Comparison of ENCODE assay signal across 19 cellular contexts in the genomic region with DNA sequence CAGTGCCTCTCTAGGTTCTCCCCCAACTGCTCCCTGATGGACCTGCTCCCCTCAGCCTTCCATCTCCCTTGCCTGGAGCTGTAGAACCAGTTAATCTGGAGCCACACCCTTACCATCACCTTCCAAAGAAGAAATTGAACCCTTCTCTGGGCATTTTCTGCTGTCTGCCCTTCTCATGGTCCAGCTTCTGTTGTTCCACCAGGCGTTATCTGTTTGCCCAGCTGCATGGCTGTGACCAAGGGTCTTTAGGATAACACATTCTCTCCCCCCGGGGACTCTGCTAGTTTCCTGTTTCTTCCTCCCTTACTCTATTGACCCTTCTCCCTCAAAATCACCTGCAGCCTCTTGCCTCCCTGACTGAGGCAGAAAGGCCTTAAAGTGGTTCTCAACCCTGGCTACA. TPM values are rescaled to one million over a fixed set of nuclear protein-coding genes. Genes with fewer than 3 reads are reported as not detected.
DNase-seq lines count a peak whose midpoint lies in the region; ATAC-seq, FAIRE-seq and TF ChIP-seq lines count a peak whose summit lies in the region.
"Had no signal": no experiment of that assay in that cellular context is flagged by ENCODE, and none has a peak within 500 bp of the region (broad histone marks: within the 10 kb centered on the region; RNA-seq: fewer than 3 reads in every experiment).

No MANE protein-coding gene starts in this region.

- TF ChIP-seq RAD21 in HepG2 (CRISPR knock-in tag; IDR thresholded peaks at IDR 0.05): no peak

- peak overlapping the region; percentile 29 for H3K4me3 Mint-ChIP-seq in astrocyte (ENCODE audit: unreplicated experiment)
- H3K4me3 Mint-ChIP-seq in memory B cell: no peak overlapping the region
- no peak overlapping the region for H3K4me3 Mint-ChIP-seq in chondrocyte (ENCODE audit: unreplicated experiment)
- H3K4me3 Mint-ChIP-seq: GM23338 had no signal

- FAIRE-seq in astrocyte (lab: Jason Lieb, UNC) (no peak), HepG2 (lab: Jason Lieb, UNC) (no peak)

- POLR2A ChIA-PET in HepG2 (lab: Yijun Ruan, JAX): no interaction called here

- H2AFZ ChIP-seq in astrocyte (ENCODE audit: low read depth, low read length) (no peak overlapping the region), HepG2 (ENCODE audit: low read length) (no peak overlapping the region)
- H2AFZ ChIP-seq: GM23338 had no signal

- H3K9ac ChIP-seq in astrocyte (ENCODE audit: low read length) (no peak overlapping the region), HepG2 (ENCODE audit: insufficient read depth, low read depth, low read length) (no peak overlapping the region)

- no peak for ATAC-seq in memory B cell (ENCODE audit: low read depth)
- no peak for ATAC-seq in HepG2
- ATAC-seq: GM23338 had no signal

- CTCF ChIA-PET in HepG2 (lab: Yijun Ruan, JAX; ENCODE audit: low intra/inter-chr PET ratio, low total read pairs): no interaction called here

- in situ Hi-C loops in HepG2 (cut with HindIII; ENCODE audit: extremely low pct_ligation_motif_present, low pct_unique_long_range_greater_than_20kb): no loop called here

- DNase-seq in COLO668 (lab: John Stamatoyannopoulos, UW; ENCODE audit: unreplicated experiment) (peak; percentile 12), GM20000 (ENCODE audit: low spot score) (peak; percentile 6), astrocyte (ENCODE audit: low read depth) (no peak), memory B cell (ENCODE audit: low spot score in 2 of 2) (no peak), NCI-H2081 treated with DMSO at 0.1 percent for 48 hours (lab: John Stamatoyannopoulos, UW) (no peak), chondrocyte (ENCODE audit: low spot score) (no peak), HuH-7.5 (ENCODE audit: low spot score) (no peak), HepG2 (ENCODE audit: low spot score) (no peak)
- DNase-seq: BE2C; CD4-positive, alpha-beta memory T cell; GF-D8; Karpas-422; MM.1S; NCI-H1105 treated with DMSO at 0.1 percent for 48 hours; NCI-H2081; NCI-H2227 treated with DMSO at 0.1 percent for 48 hours; NCI-H526 had no signal

- 18% methylated on average over 2 of the region's 2 CpGs for WGBS in HepG2 (ENCODE audit: low lambda C conversion rate)

- H3K27me3 ChIP-seq in astrocyte (ENCODE audit: insufficient read depth, low read length) (no peaks in the 10 kb centered on the region), HepG2 (ENCODE audit: control insufficient read depth in 1 of 2, insufficient read depth in 2 of 2, low read length in 2 of 2) (no peaks in the 10 kb centered on the region)
- H3K27me3 ChIP-seq: BE2C had no signal

- no peaks in the 10 kb centered on the region for H3K79me2 ChIP-seq in astrocyte (ENCODE audit: insufficient read depth, low read length)
- no peaks in the 10 kb centered on the region for H3K79me2 ChIP-seq in HepG2 (ENCODE audit: insufficient read depth, low read length)

- BruUV-seq in HepG2 (replicated peaks; lab: Mats Ljungman, UMichigan): no TSS peak

- H3K36me3 Mint-ChIP-seq in astrocyte (ENCODE audit: low read depth, unreplicated experiment) (no peaks in the 10 kb centered on the region), memory B cell (no peaks in the 10 kb centered on the region), chondrocyte (ENCODE audit: low read depth) (peaks cover 2% of the 10 kb centered on the region)

- TF ChIP-seq CTCF in GM20000 (IDR thresholded peaks at IDR 0.05; ENCODE audit: extremely low read depth, missing control alignments) (no peak), astrocyte (IDR thresholded peaks at IDR 0.05; ENCODE audit: insufficient read depth, low read depth, low read length) (no peak), chondrocyte (IDR thresholded peaks at IDR 0.05) (no peak), HepG2 (CRISPR knock-in tag; IDR thresholded peaks at IDR 0.05) (no peak)

- H3K4me1 ChIP-seq in astrocyte (ENCODE audit: insufficient read depth, low read length) (peaks cover 17% of the 10 kb centered on the region), HepG2 (ENCODE audit: insufficient read depth, low read length) (peaks cover 14% of the 10 kb centered on the region)
- H3K4me1 ChIP-seq: BE2C had no signal

- no peak overlapping the region for H3K27ac ChIP-seq in astrocyte (ENCODE audit: low read depth, low read length)
- H3K27ac ChIP-seq in HepG2 (ENCODE audit: extremely low read length, insufficient read depth, low read length): no peak overlapping the region
- H3K27ac ChIP-seq: SK-N-MC had no signal

- H3K9me3 ChIP-seq in astrocyte (ENCODE audit: insufficient read depth, low read depth, low read length) (no peaks in the 10 kb centered on the region), HepG2 (ENCODE audit: low read length) (no peaks in the 10 kb centered on the region)
- H3K9me3 ChIP-seq: BE2C had no signal

- no peak overlapping the region for H3K4me2 ChIP-seq in astrocyte (ENCODE audit: low read length)
- no peak overlapping the region for H3K4me2 ChIP-seq in HepG2 (ENCODE audit: low read depth, low read length)
- H3K4me2 ChIP-seq: GM23338 had no signal

- TF ChIP-seq POLR2A in HepG2 (IDR thresholded peaks at IDR 0.05; ENCODE audit: insufficient read depth in 1 of 2, low read depth in 2 of 2, low read length in 2 of 2): no peak

- H3K27ac Mint-ChIP-seq in astrocyte (ENCODE audit: unreplicated experiment) (no peak overlapping the region), memory B cell (peak overlapping the region; percentile 49), chondrocyte (ENCODE audit: unreplicated experiment) (no peak overlapping the region)
- H3K27ac Mint-ChIP-seq: GM23338 had no signal

- peaks cover 37% of the 10 kb centered on the region for H3K27me3 Mint-ChIP-seq in astrocyte (ENCODE audit: low read depth, unreplicated experiment)
- H3K27me3 Mint-ChIP-seq in memory B cell: peaks cover 2% of the 10 kb centered on the region
- peaks cover 10% of the 10 kb centered on the region for H3K27me3 Mint-ChIP-seq in chondrocyte (ENCODE audit: low read depth)

- H3K36me3 ChIP-seq in astrocyte (ENCODE audit: insufficient read depth, low read length): no peaks in the 10 kb centered on the region
- H3K36me3 ChIP-seq in HepG2 (replicated peaks in 1 of 2; ENCODE audit: control insufficient read depth in 1 of 2, insufficient read depth in 2 of 2, low read length in 2 of 2): no peaks in the 10 kb centered on the region
- H3K36me3 ChIP-seq: BE2C had no signal

- peaks cover 8% of the 10 kb centered on the region for H3K4me1 Mint-ChIP-seq in astrocyte (ENCODE audit: low read depth, unreplicated experiment)
- peaks cover 10% of the 10 kb centered on the region for H3K4me1 Mint-ChIP-seq in memory B cell
- peaks cover 17% of the 10 kb centered on the region for H3K4me1 Mint-ChIP-seq in chondrocyte (ENCODE audit: low read depth)

- no peak for TF ChIP-seq EP300 in HepG2 (IDR thresholded peaks at IDR 0.05; ENCODE audit: low read depth in 2 of 2, low read length in 2 of 2)
- no peak for TF ChIP-seq EP300 in HepG2 (CRISPR knock-in tag; IDR thresholded peaks at IDR 0.05; ENCODE audit: borderline replicate concordance)

- H3K4me3 ChIP-seq in astrocyte (ENCODE audit: insufficient read depth, low read depth, low read length): no peak overlapping the region
- H3K4me3 ChIP-seq in HepG2 (replicated peaks in 1 of 3; ENCODE audit: insufficient read depth in 1 of 3, low read depth in 2 of 3, low read length in 3 of 3): no peak overlapping the region
- H3K4me3 ChIP-seq: GM23338, SK-N-MC had no signal

- H3K9me3 Mint-ChIP-seq in astrocyte (ENCODE audit: unreplicated experiment) (no peaks in the 10 kb centered on the region), memory B cell (no peaks in the 10 kb centered on the region), chondrocyte (ENCODE audit: low read depth) (no peaks in the 10 kb centered on the region)
- H3K9me3 Mint-ChIP-seq: GM23338 had no signal

- no peaks in the 10 kb centered on the region for H4K20me1 ChIP-seq in astrocyte (ENCODE audit: insufficient read depth, low read length)
- no peaks in the 10 kb centered on the region for H4K20me1 ChIP-seq in HepG2 (ENCODE audit: insufficient read depth, low read length)

- intact Hi-C loops in HepG2 (cut with micrococcal nuclease; ENCODE audit: unreplicated experiment): no loop called here

RNA-seq across cellular contexts. Expression of gene ANKRD53, which starts 3.2 kb away (rescaled TPM):
- 0.94 and 1.1 TPM in 2 replicates for total RNA-seq in astrocyte
- total RNA-seq in chondrocyte: 0.85 to 2.2 TPM (median 1.8 TPM) in 3 replicates
- total RNA-seq in HepG2 (2016; rRNA removed; fragmentation: Illumina TruSeq; extraction: Trizol): not detected in 2 replicates
- total RNA-seq in HepG2 (2016; cell fraction: cytosol; rRNA removed; fragmentation: Illumina TruSeq; extraction: Trizol; ENCODE audit: low read depth): not detected in 2 replicates
- total RNA-seq in HepG2 (2016; cell fraction: insoluble cytoplasmic fraction; rRNA removed; fragmentation: Illumina TruSeq; extraction: Trizol): 0.09 TPM in 1 of 2 replicates, not detected in the other
- total RNA-seq in HepG2 (2016; cell fraction: membrane; rRNA removed; fragmentation: Illumina TruSeq; extraction: Trizol): not detected in 2 replicates
- 0.66 TPM in 1 of 2 replicates, not detected in the other for total RNA-seq in HepG2 (2016; cell fraction: nucleus; rRNA removed; fragmentation: Illumina TruSeq; extraction: Trizol)
- 0.12 and 0.15 TPM in 2 replicates for polyA plus RNA-seq in HepG2 (2011; rRNA removed)
- 0.25 TPM in 1 of 2 replicates, not detected in the other for polyA plus RNA-seq in HepG2 (2011; cell fraction: cytosol; rRNA removed)
- 0.14 and 0.62 TPM in 2 replicates for polyA plus RNA-seq in HepG2 (2011; cell fraction: nucleus; rRNA removed)
- polyA plus RNA-seq in HepG2 (2012): 0.08 TPM in 1 of 2 replicates, not detected in the other
- polyA plus RNA-seq in HepG2 (2016; cell fraction: cytosol; fragmentation: Illumina TruSeq; extraction: Trizol; ENCODE audit: low read depth): 0.08 and 0.27 TPM in 2 replicates
- not detected in 2 replicates for polyA plus RNA-seq in HepG2 (2016; cell fraction: insoluble cytoplasmic fraction; fragmentation: Illumina TruSeq; extraction: Trizol; ENCODE audit: low read depth)
- 0.20 and 0.53 TPM in 2 replicates for polyA plus RNA-seq in HepG2 (2016; cell fraction: membrane; fragmentation: Illumina TruSeq; extraction: Trizol; ENCODE audit: low read depth)
- polyA plus RNA-seq in HepG2 (2016; cell fraction: nucleus; fragmentation: Illumina TruSeq; extraction: Trizol; ENCODE audit: insufficient read depth, low read depth): 0.42 and 0.69 TPM in 2 replicates
- not detected in 2 replicates for polyA minus RNA-seq in HepG2 (2011; rRNA and poly(A)+ RNA removed; ENCODE audit: low replicate concordance)
- polyA minus RNA-seq in HepG2 (2011; cell fraction: cytosol; rRNA and poly(A)+ RNA removed): not detected in 2 replicates
- not detected in 2 replicates for polyA minus RNA-seq in HepG2 (2011; cell fraction: nucleus; rRNA and poly(A)+ RNA removed)
- polyA plus RNA-seq: CD4-positive, alpha-beta memory T cell had no signal

RNA-seq across cellular contexts. Expression of gene TEX261, which starts 19.4 kb away (rescaled TPM):
- 44.7 and 47.8 TPM in 2 replicates for total RNA-seq in astrocyte
- 54.1 to 57.3 TPM (median 56.8 TPM) in 3 replicates for total RNA-seq in chondrocyte
- total RNA-seq in HepG2 (2016; rRNA removed; fragmentation: Illumina TruSeq; extraction: Trizol): 36.0 and 43.8 TPM in 2 replicates
- total RNA-seq in HepG2 (2016; cell fraction: cytosol; rRNA removed; fragmentation: Illumina TruSeq; extraction: Trizol; ENCODE audit: low read depth): 13.1 and 17.4 TPM in 2 replicates
- total RNA-seq in HepG2 (2016; cell fraction: insoluble cytoplasmic fraction; rRNA removed; fragmentation: Illumina TruSeq; extraction: Trizol): 32.9 and 42.2 TPM in 2 replicates
- 49.5 and 51.8 TPM in 2 replicates for total RNA-seq in HepG2 (2016; cell fraction: membrane; rRNA removed; fragmentation: Illumina TruSeq; extraction: Trizol)
- total RNA-seq in HepG2 (2016; cell fraction: nucleus; rRNA removed; fragmentation: Illumina TruSeq; extraction: Trizol): 41.0 and 45.3 TPM in 2 replicates
- polyA plus RNA-seq in HepG2 (2011; rRNA removed): 68.7 and 78.7 TPM in 2 replicates
- 67.6 and 76.6 TPM in 2 replicates for polyA plus RNA-seq in HepG2 (2011; cell fraction: cytosol; rRNA removed)
- polyA plus RNA-seq in HepG2 (2011; cell fraction: nucleus; rRNA removed): 59.4 and 73.5 TPM in 2 replicates
- 40.8 and 51.3 TPM in 2 replicates for polyA plus RNA-seq in HepG2 (2012)
- 25.7 and 32.7 TPM in 2 replicates for polyA plus RNA-seq in HepG2 (2016; cell fraction: cytosol; fragmentation: Illumina TruSeq; extraction: Trizol; ENCODE audit: low read depth)
- polyA plus RNA-seq in HepG2 (2016; cell fraction: insoluble cytoplasmic fraction; fragmentation: Illumina TruSeq; extraction: Trizol; ENCODE audit: low read depth): 52.6 and 59.2 TPM in 2 replicates
- polyA plus RNA-seq in HepG2 (2016; cell fraction: membrane; fragmentation: Illumina TruSeq; extraction: Trizol; ENCODE audit: low read depth): 72.7 and 76.3 TPM in 2 replicates
- 82.4 and 86.0 TPM in 2 replicates for polyA plus RNA-seq in HepG2 (2016; cell fraction: nucleus; fragmentation: Illumina TruSeq; extraction: Trizol; ENCODE audit: insufficient read depth, low read depth)
- polyA minus RNA-seq in HepG2 (2011; rRNA and poly(A)+ RNA removed; ENCODE audit: low replicate concordance): 90.8 and 137 TPM in 2 replicates
- polyA minus RNA-seq in HepG2 (2011; cell fraction: cytosol; rRNA and poly(A)+ RNA removed): 27.5 and 29.3 TPM in 2 replicates
- polyA minus RNA-seq in HepG2 (2011; cell fraction: nucleus; rRNA and poly(A)+ RNA removed): 23.2 and 28.1 TPM in 2 replicates

RNA-seq across cellular contexts. Expression of gene ATP6V1B1, which starts 39.5 kb away (rescaled TPM):
- not detected in 2 replicates for total RNA-seq in astrocyte
- total RNA-seq in chondrocyte: 3.7 to 5.0 TPM (median 3.9 TPM) in 3 replicates
- total RNA-seq in HepG2 (2016; rRNA removed; fragmentation: Illumina TruSeq; extraction: Trizol): 0.58 TPM in 1 of 2 replicates, not detected in the other
- not detected in 2 replicates for total RNA-seq in HepG2 (2016; cell fraction: cytosol; rRNA removed; fragmentation: Illumina TruSeq; extraction: Trizol; ENCODE audit: low read depth)
- 0.37 and 1.5 TPM in 2 replicates for total RNA-seq in HepG2 (2016; cell fraction: insoluble cytoplasmic fraction; rRNA removed; fragmentation: Illumina TruSeq; extraction: Trizol)
- not detected in 2 replicates for total RNA-seq in HepG2 (2016; cell fraction: membrane; rRNA removed; fragmentation: Illumina TruSeq; extraction: Trizol)
- 2.3 and 2.4 TPM in 2 replicates for total RNA-seq in HepG2 (2016; cell fraction: nucleus; rRNA removed; fragmentation: Illumina TruSeq; extraction: Trizol)
- polyA plus RNA-seq in HepG2 (2011; rRNA removed): 1.6 and 1.8 TPM in 2 replicates
- polyA plus RNA-seq in HepG2 (2011; cell fraction: cytosol; rRNA removed): 0.21 and 0.30 TPM in 2 replicates
- 24.4 and 25.8 TPM in 2 replicates for polyA plus RNA-seq in HepG2 (2011; cell fraction: nucleus; rRNA removed)
- 1.7 and 2.1 TPM in 2 replicates for polyA plus RNA-seq in HepG2 (2012)
- polyA plus RNA-seq in HepG2 (2016; cell fraction: cytosol; fragmentation: Illumina TruSeq; extraction: Trizol; ENCODE audit: low read depth): 0.07 and 0.08 TPM in 2 replicates
- 0.31 TPM in 1 of 2 replicates, not detected in the other for polyA plus RNA-seq in HepG2 (2016; cell fraction: insoluble cytoplasmic fraction; fragmentation: Illumina TruSeq; extraction: Trizol; ENCODE audit: low read depth)
- polyA plus RNA-seq in HepG2 (2016; cell fraction: membrane; fragmentation: Illumina TruSeq; extraction: Trizol; ENCODE audit: low read depth): 0.12 TPM in 1 of 2 replicates, not detected in the other
- 7.8 and 11.0 TPM in 2 replicates for polyA plus RNA-seq in HepG2 (2016; cell fraction: nucleus; fragmentation: Illumina TruSeq; extraction: Trizol; ENCODE audit: insufficient read depth, low read depth)
- polyA minus RNA-seq in HepG2 (2011; rRNA and poly(A)+ RNA removed; ENCODE audit: low replicate concordance): 0.18 TPM in 1 of 2 replicates, not detected in the other
- not detected in 2 replicates for polyA minus RNA-seq in HepG2 (2011; cell fraction: cytosol; rRNA and poly(A)+ RNA removed)
- polyA minus RNA-seq in HepG2 (2011; cell fraction: nucleus; rRNA and poly(A)+ RNA removed): 1.5 and 3.5 TPM in 2 replicates
- total RNA-seq: CD4-positive, alpha-beta memory T cell; GM23338 had no signal
- polyA plus RNA-seq: CD4-positive, alpha-beta memory T cell; GM23338 had no signal

Comparison
In these comparisons a context has a peak if more than half of its experiments do, and no peak if none do; other contexts are left out.
1. DNase-seq: peak in COLO668 (single experiment) and GM20000 (single experiment); none in astrocyte (single experiment), memory B cell (0 of 2), NCI-H2081 treated with DMSO at 0.1 percent for 48 hours (single experiment), chondrocyte (single experiment), HuH-7.5 (single experiment) and HepG2 (single experiment).